Comparison of ENCODE assay signal across 2 cellular contexts in genomic region chr19:8681345-8682021, GRCh38.
TF ChIP-seq lines count a peak whose summit lies in the region.

No MANE protein-coding gene starts in this region.

TF ChIP-seq in HCT116, 20 proteins besides CTCF, POLR2A, EP300 and RAD21:
- TF ChIP-seq JUND (IDR thresholded peaks at IDR 0.05) (no peak), EZH2 (IDR thresholded peaks at IDR 0.05) (no peak), SP1 (IDR thresholded peaks at IDR 0.05; ENCODE audit: low read depth) (no peak), CBX3 (IDR thresholded peaks at IDR 0.05; ENCODE audit: low read depth) (no peak)

TF ChIP-seq in SK-N-SH, 30 proteins besides CTCF, POLR2A, EP300 and RAD21:
- TF ChIP-seq YY1 (IDR thresholded peaks at IDR 0.05; ENCODE audit: low read depth) (no peak), FOXM1 (IDR thresholded peaks at IDR 0.05; ENCODE audit: low read depth) (no peak), PBX3 (IDR thresholded peaks at IDR 0.05) (no peak), MAX (IDR thresholded peaks at IDR 0.05; ENCODE audit: low read depth) (no peak), GABPA (IDR thresholded peaks at IDR 0.05; ENCODE audit: low read depth) (no peak), ELF1 (IDR thresholded peaks at IDR 0.05) (no peak), FOSL2 (IDR thresholded peaks at IDR 0.05; ENCODE audit: borderline replicate concordance, low read depth) (no peak), CHD2 (IDR thresholded peaks at IDR 0.05; ENCODE audit: low read length, partially characterized antibody) (no peak), SIN3A (IDR thresholded peaks at IDR 0.05; ENCODE audit: borderline replicate concordance, low read depth, low read length) (no peak)
